In the genomic region with DNA sequence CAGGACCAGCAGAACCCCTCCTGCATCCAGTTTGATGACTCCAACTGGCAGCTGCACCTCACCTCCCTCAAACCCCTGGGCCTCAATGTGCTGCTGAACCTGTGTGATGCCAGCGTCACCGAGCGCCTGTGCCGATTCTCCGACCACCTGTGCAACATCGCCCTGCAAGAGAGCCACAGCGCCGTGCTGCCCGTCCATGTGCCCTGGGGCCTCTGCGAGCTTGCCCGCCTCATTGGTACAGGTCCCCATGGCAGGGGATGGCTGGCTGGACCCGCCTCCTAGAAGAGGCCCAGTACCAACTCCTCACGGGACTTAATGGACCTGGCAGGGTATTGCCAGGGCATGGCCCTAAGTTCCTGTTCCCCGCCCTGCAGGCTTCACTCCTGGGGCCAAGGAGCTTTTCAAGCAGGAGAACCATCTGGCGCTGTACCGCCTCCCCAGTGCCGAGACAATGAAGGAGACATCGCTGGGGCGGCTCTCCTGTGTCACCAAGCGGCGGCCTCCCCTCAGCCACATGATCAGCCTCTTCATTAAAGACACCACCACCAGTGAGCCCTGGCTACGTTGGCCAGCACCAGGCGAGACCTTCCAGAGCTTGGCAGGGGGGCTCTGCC, we compare ENCODE assay signal across 35 cellular contexts. TPM values are rescaled to one million over a fixed set of nuclear protein-coding genes. Genes with fewer than 3 reads are reported as not detected.
"Had no signal": no experiment of that assay in that cellular context is flagged by ENCODE, and none has a peak within 500 bp of the region (broad histone marks: within the 10 kb centered on the region; RNA-seq: fewer than 3 reads in every experiment).

No MANE protein-coding gene starts in this region.

- H3K27me3 ChIP-seq: brain microvascular endothelial cell, gastroesophageal sphincter, ovary, vagina had no signal

- ATAC-seq: activated CD8-positive, alpha-beta T cell treated with anti-CD3 and anti-CD28 coated beads for 36 hours; activated T-cell treated with anti-CD3 and anti-CD28 coated beads, Interleukin-2, amount 50 U/mL, for 4 hours; activated T-helper 17 cell treated with anti-CD3 and anti-CD28 coated beads, Interleukin-2, amount 50 U/mL, for 72 hours; gastroesophageal sphincter; left colon; sciatic nerve; stimulated activated effector memory CD8-positive, alpha-beta T cell treated with anti-CD3 and anti-CD28 coated beads, Interleukin-12 subunit alpha, Interleukin-12 subunit beta, amount 100 ng/mL, for 72 hours; stimulated activated naive CD8-positive, alpha-beta T cell treated with anti-CD3 and anti-CD28 coated beads, Interleukin-15, amount 100 ng/mL, for 72 hours had no signal

- H3K27me3 Mint-ChIP-seq: activated CD4-positive, alpha-beta T cell treated with anti-CD3 and anti-CD28 coated beads, Interleukin-2, amount 10 ng/mL, durations not matched to agents 24 days and 14 days; activated CD8-positive, alpha-beta T cell treated with anti-CD3 and anti-CD28 coated beads for 36 hours; activated T-helper 17 cell treated with anti-CD3 and anti-CD28 coated beads, Interleukin-2, amount 50 U/mL, for 72 hours; naive B cell; progenitor cell of endocrine pancreas; stimulated activated naive CD8-positive, alpha-beta T cell treated with anti-CD3 and anti-CD28 coated beads, Interleukin-15, amount 100 ng/mL, for 72 hours; type B pancreatic cell had no signal

- H3K36me3 ChIP-seq: ovary had no signal

- H3K27ac ChIP-seq: brain microvascular endothelial cell, gastroesophageal sphincter, ovary, skin epidermis, vagina had no signal

- H3K4me3 Mint-ChIP-seq: activated CD4-positive, alpha-beta T cell treated with anti-CD3 and anti-CD28 coated beads, Interleukin-2, amount 10 ng/mL, durations not matched to agents 24 days and 14 days; activated CD8-positive, alpha-beta T cell treated with anti-CD3 and anti-CD28 coated beads for 36 hours; activated T-cell treated with anti-CD3 and anti-CD28 coated beads, Interleukin-2, amount 50 U/mL, for 4 hours; activated T-helper 17 cell treated with anti-CD3 and anti-CD28 coated beads, Interleukin-2, amount 50 U/mL, for 72 hours; immature natural killer cell; mesothelial cell of epicardium; naive B cell; nephron progenitor cell; stimulated activated effector memory CD8-positive, alpha-beta T cell treated with anti-CD3 and anti-CD28 coated beads, Interleukin-12 subunit alpha, Interleukin-12 subunit beta, amount 100 ng/mL, for 72 hours; stimulated activated naive CD8-positive, alpha-beta T cell treated with anti-CD3 and anti-CD28 coated beads, Interleukin-15, amount 100 ng/mL, for 72 hours; T-helper 1 cell treated with Interleukin-12 subunit alpha and Interleukin-12 subunit beta and Interleukin-4 antibody, amounts not matched to agents 30 μg/mL and 1 μg/mL, for 36 hours; type B pancreatic cell had no signal

- DNase-seq: activated CD4-positive, alpha-beta T cell treated with anti-CD3 and anti-CD28 coated beads, Interleukin-2, amount 10 ng/mL, durations not matched to agents 24 days and 14 days; activated CD4-positive, CD25-positive, alpha-beta regulatory T cell treated with anti-CD3 and anti-CD28 coated beads, Interleukin-2, amount 50 U/mL, for 72 hours; activated CD8-positive, alpha-beta T cell treated with anti-CD3 and anti-CD28 coated beads for 36 hours; activated gamma-delta T cell treated with Interleukin-2 at 50 U/mL for 16 hours; activated naive CD4-positive, alpha-beta T cell treated with anti-CD3 and anti-CD28 coated beads, Interleukin-2, amount 50 U/mL, for 16 hours; activated T-cell treated with anti-CD3 and anti-CD28 coated beads, Interleukin-2, amount 50 U/mL, for 4 hours; amniotic stem cell; brain microvascular endothelial cell; caudate nucleus; dermis blood vessel endothelial cell; effector CD8-positive, alpha-beta T cell; erythroblast; head of caudate nucleus; hippocampal formation; immature natural killer cell; kidney; left colon; naive B cell; nephron progenitor cell; ovary; stimulated activated CD4-positive, alpha-beta T cell treated with anti-CD3 and anti-CD28 coated beads, Interleukin-4, amount 100 ng/mL, for 24 hours; stimulated activated naive CD8-positive, alpha-beta T cell treated with anti-CD3 and anti-CD28 coated beads, Interleukin-15, amount 100 ng/mL, for 72 hours; T-helper 9 cell had no signal

- H3K9me3 Mint-ChIP-seq: activated CD4-positive, alpha-beta T cell treated with anti-CD3 and anti-CD28 coated beads, Interleukin-2, amount 10 ng/mL, durations not matched to agents 24 days and 14 days; activated CD8-positive, alpha-beta T cell treated with anti-CD3 and anti-CD28 coated beads for 36 hours; activated T-cell treated with anti-CD3 and anti-CD28 coated beads, Interleukin-2, amount 50 U/mL, for 4 hours; activated T-helper 17 cell treated with anti-CD3 and anti-CD28 coated beads, Interleukin-2, amount 50 U/mL, for 72 hours; immature natural killer cell; mesothelial cell of epicardium; naive B cell; nephron progenitor cell; stimulated activated effector memory CD8-positive, alpha-beta T cell treated with anti-CD3 and anti-CD28 coated beads, Interleukin-12 subunit alpha, Interleukin-12 subunit beta, amount 100 ng/mL, for 72 hours; stimulated activated naive CD8-positive, alpha-beta T cell treated with anti-CD3 and anti-CD28 coated beads, Interleukin-15, amount 100 ng/mL, for 72 hours; T-helper 1 cell treated with Interleukin-12 subunit alpha and Interleukin-12 subunit beta and Interleukin-4 antibody, amounts not matched to agents 30 μg/mL and 1 μg/mL, for 36 hours; type B pancreatic cell had no signal

- H3K4me3 ChIP-seq: gastroesophageal sphincter, ovary, skin epidermis, vagina had no signal

- H3K27ac Mint-ChIP-seq: activated CD4-positive, alpha-beta T cell treated with anti-CD3 and anti-CD28 coated beads, Interleukin-2, amount 10 ng/mL, durations not matched to agents 24 days and 14 days; activated CD8-positive, alpha-beta T cell treated with anti-CD3 and anti-CD28 coated beads for 36 hours; activated T-helper 17 cell treated with anti-CD3 and anti-CD28 coated beads, Interleukin-2, amount 50 U/mL, for 72 hours; immature natural killer cell; mesothelial cell of epicardium; naive B cell; nephron progenitor cell; progenitor cell of endocrine pancreas; stimulated activated effector memory CD8-positive, alpha-beta T cell treated with anti-CD3 and anti-CD28 coated beads, Interleukin-12 subunit alpha, Interleukin-12 subunit beta, amount 100 ng/mL, for 72 hours; stimulated activated naive CD8-positive, alpha-beta T cell treated with anti-CD3 and anti-CD28 coated beads, Interleukin-15, amount 100 ng/mL, for 72 hours; T-helper 1 cell treated with Interleukin-12 subunit alpha and Interleukin-12 subunit beta and Interleukin-4 antibody, amounts not matched to agents 30 μg/mL and 1 μg/mL, for 36 hours; type B pancreatic cell had no signal

- H3K36me3 Mint-ChIP-seq: type B pancreatic cell had no signal

- H3K4me1 Mint-ChIP-seq: mesothelial cell of epicardium had no signal

- H3K4me1 ChIP-seq: vagina had no signal

- H3K9me3 ChIP-seq: gastroesophageal sphincter, ovary, vagina had no signal

- FAIRE-seq: astrocyte, colon, kidney had no signal

RNA-seq across cellular contexts. Expression of gene CASKIN2, which starts 22.7 kb away (rescaled TPM):
- polyA plus RNA-seq: immature natural killer cell had no signal
